In genomic region chr10:58393317-58393716, GRCh38 we compare ENCODE assay signal across 1 cellular context.
TF ChIP-seq lines count a peak whose summit lies in the region.

No MANE protein-coding gene starts in this region.

TF ChIP-seq in GM23338, 12 proteins besides CTCF, POLR2A, EP300 and RAD21 (continued from another document):
- TF ChIP-seq ETS1 (IDR thresholded peaks at IDR 0.05) (no peak), NANOG (IDR thresholded peaks at IDR 0.05; ENCODE audit: borderline replicate concordance) (no peak), EZH2phosphoT487 (IDR thresholded peaks at IDR 0.05; ENCODE audit: unreplicated experiment) (no peak), STAT1 (IDR thresholded peaks at IDR 0.05; ENCODE audit: unreplicated experiment) (no peak), CREB1 (CRISPR knock-in tag; IDR thresholded peaks at IDR 0.05; ENCODE audit: low read depth) (no peak), EZH2 (IDR thresholded peaks at IDR 0.05; ENCODE audit: low read depth, unreplicated experiment) (no peak), ZNF462 (CRISPR knock-in tag; IDR thresholded peaks at IDR 0.05) (no peak), REST (IDR thresholded peaks at IDR 0.05; ENCODE audit: unreplicated experiment) (no peak), ZNF114 (CRISPR knock-in tag; IDR thresholded peaks at IDR 0.05) (no peak), POLR2AphosphoS5 (IDR thresholded peaks at IDR 0.05; ENCODE audit: low read depth) (no peak)
